ENCODE assay signal across 8 cellular contexts in the genomic region with DNA sequence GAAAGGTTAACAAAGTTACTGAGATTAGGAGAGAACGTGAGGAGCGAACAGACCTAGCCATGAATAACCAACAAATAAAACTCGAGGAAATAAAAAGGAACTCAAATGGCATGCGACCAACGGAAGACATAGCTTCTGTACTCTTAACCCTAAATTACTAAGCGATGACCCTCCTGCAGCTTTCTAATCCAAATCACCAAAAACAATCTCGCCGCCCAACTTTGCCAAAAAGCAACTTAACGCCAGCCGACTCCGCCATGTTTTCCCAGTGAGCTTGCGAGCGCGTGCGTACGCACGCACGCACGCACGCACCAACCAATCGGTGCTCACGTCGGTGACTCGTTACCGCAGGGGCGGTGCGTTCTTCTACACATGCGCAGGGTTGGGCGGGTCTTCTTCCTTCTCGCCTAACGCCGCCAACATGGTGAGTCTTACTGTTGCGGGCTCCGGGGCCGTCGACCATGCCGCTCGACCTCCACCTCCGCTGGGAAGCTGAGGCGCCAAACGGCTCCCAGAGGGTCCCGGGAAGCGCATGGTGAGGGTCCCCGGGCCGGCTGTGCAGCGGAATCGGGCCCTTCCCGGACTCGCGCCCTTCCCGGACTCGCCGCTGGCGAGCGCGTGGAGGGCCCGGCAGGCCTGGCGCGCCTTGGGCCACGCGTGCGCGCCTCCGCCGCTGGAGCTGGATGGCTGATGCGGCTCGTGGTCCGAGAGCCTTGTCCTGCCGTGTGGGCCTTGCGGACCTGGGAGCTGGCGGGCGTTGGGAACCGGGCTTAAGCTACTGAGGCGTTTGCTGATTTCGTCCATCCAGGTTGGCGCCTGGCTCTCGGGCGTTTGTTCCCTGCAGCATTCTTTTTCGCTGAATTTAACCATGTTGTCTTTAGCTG. TPM values are rescaled to one million over a fixed set of nuclear protein-coding genes. Genes with fewer than 3 reads are reported as not detected.
DNase-seq lines count a peak whose midpoint lies in the region; TF ChIP-seq lines count a peak whose summit lies in the region.

A gene (plus strand): TSS at position 400 of the 884 bp plus-strand sequence. CDS start 133 bp downstream, at position 533.

- peak within 1 kb of the TSS; percentile 80 for H3K14ac ChIP-seq in H9 (ENCODE audit: insufficient read depth, low read length)

- H3K4me1 Mint-ChIP-seq in H9 (peaks cover 19 to 29% of the 10 kb centered on the region in 2 experiments), neural crest cell (peaks cover 42% of the 10 kb centered on the region)

- no peak within 1 kb of the TSS for H4K91ac ChIP-seq in H9 (ENCODE audit: insufficient read length, low read depth, low read length)

- no peak within 1 kb of the TSS for H3K23ac ChIP-seq in H9 (ENCODE audit: insufficient read length, low read depth, low read length)

- no peak within 1 kb of the TSS for H2BK12ac ChIP-seq in H9 (ENCODE audit: insufficient read length, low read depth, low read length)

- no peak within 1 kb of the TSS for H3K56ac ChIP-seq in H9 (ENCODE audit: insufficient read length, low read depth, low read length)

- H3K27me3 Mint-ChIP-seq in H9 (ENCODE audit: low read depth) (peaks cover 3% of the 10 kb centered on the region; the same call in 1 of the 2 replicates), neural crest cell (ENCODE audit: low read depth) (no peaks in the 10 kb centered on the region)

- H3K4me1 ChIP-seq in H9 (ENCODE audit: insufficient read depth, low read length) (0 out of 2 replicates have a peak, but pooled peaks cover 1% of the 10 kb centered on the region), stomach smooth muscle (ENCODE audit: control insufficient read depth, insufficient read depth, low read length) (peaks cover 25% of the 10 kb centered on the region)

- DNase-seq in ELR (ENCODE audit: low read depth): peak; percentile 96
- DNase-seq in H9: peak; percentile 94
- DNase-seq in MG63: peak; percentile 93
- DNase-seq in SIG-M5 treated with dmso at 0.1 percent for 504 hours (lab: John Stamatoyannopoulos, UW; ENCODE audit: unreplicated experiment): peak; percentile 96
- peak; percentile 92 for DNase-seq in activated gamma-delta T cell treated with anti-CD3 and anti-CD28 coated beads, Interleukin-2, amount 50 U/mL, for 16 hours (ENCODE audit: low read depth)
- peak; percentile 97 to 99 for DNase-seq in foreskin fibroblast
- peak; percentile 80 for DNase-seq in neural crest cell (ENCODE audit: low read depth, low spot score)

- H3K27ac Mint-ChIP-seq in H9 (peak within 1 kb of the TSS; percentile 95 to 97 (median 96)), neural crest cell (ENCODE audit: unreplicated experiment) (peak within 1 kb of the TSS; percentile 92)

- H3K9me3 Mint-ChIP-seq in H9: no peaks in the 10 kb centered on the region
- H3K9me3 Mint-ChIP-seq in neural crest cell: no peaks in the 10 kb centered on the region

- H4K20me1 ChIP-seq in H9 (ENCODE audit: control insufficient read depth, insufficient read depth, insufficient read length): peaks cover 2% of the 10 kb centered on the region

- no peak within 1 kb of the TSS for H2BK120ac ChIP-seq in H9 (ENCODE audit: low read depth, low read length, poor library complexity, severe bottlenecking)

- WGBS in H9 (ENCODE audit: extremely low coverage, insufficient read length, low lambda C conversion rate): no CpG with 5 or more reads among the region's 79 CpGs

- H4K8ac ChIP-seq in H9 (replicated peaks; ENCODE audit: insufficient read length, low read depth, low read length): no peak within 1 kb of the TSS

- no peak within 1 kb of the TSS for H3K4ac ChIP-seq in H9 (ENCODE audit: low read depth, low read length)

- H3K9me3 ChIP-seq in H9 (ENCODE audit: control insufficient read depth, low read depth, low read length) (no peaks in the 10 kb centered on the region), MG63 (no peaks in the 10 kb centered on the region), stomach smooth muscle (ENCODE audit: control insufficient read depth in 2 of 2, low read length in 2 of 2) (no peaks in the 10 kb centered on the region)

- H2AFZ ChIP-seq in H9 (ENCODE audit: low read length): no peak within 1 kb of the TSS

- H3K79me1 ChIP-seq in H9 (ENCODE audit: insufficient read depth, low read depth, low read length, poor library complexity, severe bottlenecking): no peaks in the 10 kb centered on the region

- H2AK5ac ChIP-seq in H9 (ENCODE audit: insufficient read length, low read length): no peak within 1 kb of the TSS

- H3K27ac ChIP-seq in H9 (ENCODE audit: insufficient read length, low read depth, low read length): no peak within 1 kb of the TSS
- H3K27ac ChIP-seq in stomach smooth muscle (ENCODE audit: low read length): peak within 1 kb of the TSS; percentile 78

- H3K79me2 ChIP-seq in H9 (ENCODE audit: insufficient read depth, low read length): peaks cover 10% of the 10 kb centered on the region; the same call in 1 of the 2 replicates

- no peak within 1 kb of the TSS for H4K5ac ChIP-seq in H9 (ENCODE audit: insufficient read length, low read depth, low read length)

- H3K9ac ChIP-seq in H9 (ENCODE audit: extremely low read depth, insufficient read length, low read length) (peak within 1 kb of the TSS; percentile 97), stomach smooth muscle (ENCODE audit: low read length in 2 of 2) (peak within 1 kb of the TSS; percentile 96 to 97)

- TF ChIP-seq CTCF in H9 (conservative IDR thresholded peaks at IDR 0.05): no peak
- no peak for TF ChIP-seq CTCF in foreskin fibroblast (IDR thresholded peaks at IDR 0.05; ENCODE audit: low read depth, low read length)
- TF ChIP-seq CTCF in neural crest cell (conservative IDR thresholded peaks at IDR 0.05): no peak

- no peak within 1 kb of the TSS for H2BK20ac ChIP-seq in H9 (ENCODE audit: low read depth, low read length, poor library complexity, severe bottlenecking)

- H2BK5ac ChIP-seq in H9 (ENCODE audit: insufficient read length, low read length): no peak within 1 kb of the TSS

- H3T11ph ChIP-seq in H9 (ENCODE audit: low read length): no peak within 1 kb of the TSS

- H3K4me3 ChIP-seq in MG63 (peak within 1 kb of the TSS; percentile 64), foreskin fibroblast (ENCODE audit: low read depth in 1 of 2, low read length in 2 of 2) (peak within 1 kb of the TSS; percentile 98 to 99), stomach smooth muscle (ENCODE audit: low read length in 2 of 2) (peak within 1 kb of the TSS; percentile 96 to 99)

- no peak within 1 kb of the TSS; the same call in 1 of the 2 replicates for H2BK15ac ChIP-seq in H9 (ENCODE audit: low read depth, low read length)

- H3K36me3 Mint-ChIP-seq in H9 (ENCODE audit: insufficient read depth in 1 of 3, low read depth in 3 of 3): peaks cover 34 to 49% (median 42%) of the 10 kb centered on the region in 3 experiments
- peaks cover 20% of the 10 kb centered on the region for H3K36me3 Mint-ChIP-seq in neural crest cell (ENCODE audit: low read depth)

- H3K4me3 Mint-ChIP-seq in H9 (peak within 1 kb of the TSS; percentile 81 to 85), neural crest cell (peak within 1 kb of the TSS; percentile 92)

- H3K18ac ChIP-seq in H9 (ENCODE audit: insufficient read length, low read depth, low read length): no peak within 1 kb of the TSS

- H3K27me3 ChIP-seq in H9 (ENCODE audit: insufficient read depth, low read length) (no peaks in the 10 kb centered on the region), MG63 (no peaks in the 10 kb centered on the region), stomach smooth muscle (ENCODE audit: control insufficient read depth in 1 of 2, insufficient read depth in 2 of 2, low read length in 2 of 2) (no peaks in the 10 kb centered on the region)

- peak within 1 kb of the TSS; percentile 70 for H3K4me2 ChIP-seq in H9 (ENCODE audit: insufficient read depth, insufficient read length, low read length)

- H3K23me2 ChIP-seq in H9 (ENCODE audit: insufficient read length, low read depth, low read length, poor library complexity, severe bottlenecking): peaks cover 11% of the 10 kb centered on the region

- H3K36me3 ChIP-seq in MG63 (peaks cover 39% of the 10 kb centered on the region), stomach smooth muscle (ENCODE audit: control insufficient read depth in 2 of 2, insufficient read depth in 2 of 2, low read length in 2 of 2) (peaks cover 21 to 27% of the 10 kb centered on the region in 2 donors)

RNA-seq across cellular contexts. Expression of the gene that starts here (rescaled TPM):
- total RNA-seq in H9 (2021) (2,490 and 2,505 TPM in 2 replicates), neural crest cell (1,863 and 1,936 TPM in 2 replicates)
- 151 and 350 TPM in 2 replicates for total RNA-seq in MG63 (2014; rRNA removed; shearing (Covaris generic); ENCODE audit: low replicate concordance)
